25 cellular contexts compared by ENCODE assay signal in genomic region chr5:125142439-125142838, GRCh38.
DNase-seq lines count a peak whose midpoint lies in the region; ATAC-seq and TF ChIP-seq lines count a peak whose summit lies in the region.
"Had no signal": no experiment of that assay in that cellular context is flagged by ENCODE, and none has a peak within 500 bp of the region (broad histone marks: within the 10 kb centered on the region; RNA-seq: fewer than 3 reads in every experiment).

No MANE protein-coding gene starts in this region.

- no peak for TF ChIP-seq CTCF in fibroblast of pulmonary artery (IDR thresholded peaks at IDR 0.05; ENCODE audit: low read length, missing control alignments)

- peak; percentile 46 for DNase-seq in RKO (ENCODE audit: low spot score)
- DNase-seq in fibroblast of pulmonary artery (ENCODE audit: low read depth), result peak; percentile 29
- DNase-seq in NCI-H510A (lab: John Stamatoyannopoulos, UW), result no peak
- DNase-seq in stimulated activated CD8-positive, alpha-beta memory T cell treated with anti-CD3 and anti-CD28 coated beads, Interleukin-4, amount 100 ng/mL, for 48 hours, result no peak
- no peak for DNase-seq in NCI-H2171 (lab: John Stamatoyannopoulos, UW)
- DNase-seq: ACHN; activated CD4-positive, alpha-beta T cell treated with anti-CD3 and anti-CD28 coated beads, Interleukin-2, amount 50 U/mL, for 1 hour; Caco-2; DMS79 treated with DMSO at 0.1 percent for 48 hours; GOT3; heart right ventricle; left colon; mesenchymal stem cell; MM.1S; NCI-H1436 treated with DMSO at 0.1 percent for 48 hours; NCI-H526; sigmoid colon; stimulated activated CD4-positive, alpha-beta T cell treated with anti-CD3 and anti-CD28 coated beads, Interleukin-15, amount 100 ng/mL, for 24 hours; stimulated activated naive CD8-positive, alpha-beta T cell treated with anti-CD3 and anti-CD28 coated beads, Interleukin-15, amount 100 ng/mL, for 72 hours; tibial artery had no signal

- H3K4me3 ChIP-seq in fibroblast of pulmonary artery (replicated peaks; ENCODE audit: low read depth, low read length), result no peak overlapping the region
- H3K4me3 ChIP-seq: BLaER1 treated with 17β-estradiol and CSF1 and Interleukin-3, amounts not matched to agents 10 nM and 100 nM; cardiac muscle cell; heart right ventricle; sigmoid colon; tibial artery had no signal

- ATAC-seq in GM18508 (IDR thresholded peaks at IDR 0.05; ENCODE audit: insufficient read depth, unreplicated experiment), result peak; percentile 83
- ATAC-seq in HG02759 (IDR thresholded peaks at IDR 0.05; ENCODE audit: unreplicated experiment), result peak; percentile 71
- no peak for ATAC-seq in HG03354 (IDR thresholded peaks at IDR 0.05; ENCODE audit: poor library complexity, severe bottlenecking, unreplicated experiment)
- ATAC-seq: heart right ventricle; left colon; stimulated activated naive CD8-positive, alpha-beta T cell treated with anti-CD3 and anti-CD28 coated beads, Interleukin-15, amount 100 ng/mL, for 72 hours had no signal

Comparison
In these comparisons a context has a peak if more than half of its experiments do, and no peak if none do; other contexts are left out.
1. DNase-seq: peak in RKO (single experiment) and fibroblast of pulmonary artery (single experiment); none in NCI-H510A (single experiment), stimulated activated CD8-positive, alpha-beta memory T cell treated with anti-CD3 and anti-CD28 coated beads, Interleukin-4, amount 100 ng/mL, for 48 hours (single experiment) and NCI-H2171 (single experiment).